Comparison of ENCODE assay signal across 11 cellular contexts in genomic region chrX:33183366-33183765, GRCh38. TPM values are rescaled to one million over a fixed set of nuclear protein-coding genes. Genes with fewer than 3 reads are reported as not detected.
DNase-seq lines count a peak whose midpoint lies in the region; ATAC-seq, FAIRE-seq and TF ChIP-seq lines count a peak whose summit lies in the region.
"Had no signal": no experiment of that assay in that cellular context is flagged by ENCODE, and none has a peak within 500 bp of the region (broad histone marks: within the 10 kb centered on the region; RNA-seq: fewer than 3 reads in every experiment).

No MANE protein-coding gene starts in this region.

- ATAC-seq in HG02938 (IDR thresholded peaks at IDR 0.05; ENCODE audit: unreplicated experiment): no peak
- ATAC-seq: activated CD8-positive, alpha-beta T cell treated with anti-CD3 and anti-CD28 coated beads for 36 hours had no signal

- H3K9me3 ChIP-seq in adrenal gland (replicated peaks in 1 of 3) (no peaks in the 10 kb centered on the region), hepatocyte (ENCODE audit: low read depth) (no peaks in the 10 kb centered on the region)

- no peaks in the 10 kb centered on the region for H3K36me3 ChIP-seq in adrenal gland (replicated peaks in 1 of 2)
- H3K36me3 ChIP-seq in hepatocyte (replicated peaks; ENCODE audit: insufficient read depth, low read depth): no peaks in the 10 kb centered on the region

- FAIRE-seq in HTR-8/SVneo (lab: Jason Lieb, UNC): peak; percentile 77
- FAIRE-seq: bronchial epithelial cell had no signal

- no peaks in the 10 kb centered on the region for H3K79me2 ChIP-seq in hepatocyte

- intact Hi-C loops in adrenal gland (cut with DNase I): no loop called here

- H3K27me3 ChIP-seq in adrenal gland: no peaks in the 10 kb centered on the region
- no peaks in the 10 kb centered on the region for H3K27me3 ChIP-seq in hepatocyte

- no peak overlapping the region for H2AFZ ChIP-seq in hepatocyte

- 10 to 22% (median 15%) methylated on average over 4 of the region's 4 CpGs for WGBS in adrenal gland, 4 donors
- WGBS in hepatocyte (ENCODE audit: low lambda C conversion rate, missing lambda C conversion rate): 41% methylated on average over 4 of the region's 4 CpGs

- H3K4me2 ChIP-seq in hepatocyte: no peak overlapping the region

- TF ChIP-seq POLR2A in adrenal gland (IDR thresholded peaks at IDR 0.05): peak in 1 of 2 donors; percentile 34

- H4K20me1 ChIP-seq in hepatocyte (ENCODE audit: insufficient read depth, poor library complexity, severe bottlenecking): no peaks in the 10 kb centered on the region

- peak overlapping the region in 4 of 5 donors; percentile 12 to 50 (median 30) for H3K27ac ChIP-seq in adrenal gland
- no peak overlapping the region for H3K27ac ChIP-seq in hepatocyte
- H3K27ac ChIP-seq: RWPE1 had no signal

- in situ Hi-C loops in KBM-7 (cut with MboI; ENCODE audit: low pct_unique_long_range_greater_than_20kb, low sequenced_read_pairs): no loop called here

- no peaks in the 10 kb centered on the region for H3K4me1 ChIP-seq in adrenal gland (replicated peaks in 1 of 2)
- peaks cover 6% of the 10 kb centered on the region for H3K4me1 ChIP-seq in hepatocyte (ENCODE audit: insufficient read depth)

- H3K9me2 ChIP-seq in hepatocyte (replicated peaks; ENCODE audit: insufficient read depth): no peaks in the 10 kb centered on the region

- TF ChIP-seq CTCF in adrenal gland (IDR thresholded peaks at IDR 0.05): no peak
- no peak for TF ChIP-seq CTCF in hepatocyte (IDR thresholded peaks at IDR 0.05; ENCODE audit: poor library complexity)

- peak overlapping the region in 1 of 4 donors; percentile 2 for H3K4me3 ChIP-seq in adrenal gland
- H3K4me3 ChIP-seq in hepatocyte: no peak overlapping the region

- DNase-seq in HTR-8/SVneo (ENCODE audit: insufficient read length, low spot score) (peak; percentile 30), adrenal gland (peak; percentile 49 to 80 (median 69)), hepatocyte (ENCODE audit: low spot score) (peak; percentile 15), smooth muscle cell of the brain vasculature (ENCODE audit: low read depth, low spot score) (peak; percentile 12), KBM-7 (no peak), OCI-M2 (lab: John Stamatoyannopoulos, UW; ENCODE audit: unreplicated experiment) (no peak)
- DNase-seq in activated CD4-positive, alpha-beta T cell treated with anti-CD3 and anti-CD28 coated beads for 4 hours: no peak
- DNase-seq: activated CD8-positive, alpha-beta T cell treated with anti-CD3 and anti-CD28 coated beads for 36 hours had no signal

RNA-seq across cellular contexts. Expression of gene DMD, which starts 28.0 kb away (rescaled TPM):
- total RNA-seq in adrenal gland (10 to 100 TPM; 17.2 to 62.1 (median 43.8) TPM), hepatocyte (27.8 and 30.7 TPM in 2 replicates)
- polyA plus RNA-seq in adrenal gland (10 to 100 TPM; 14.6 to 19.0 (median 16.1) TPM), hepatocyte (14.2 and 20.1 TPM in 2 replicates)

Comparison
In these comparisons a context has a peak if more than half of its experiments do, and no peak if none do; other contexts are left out.
1. DNase-seq: peak in HTR-8/SVneo (single experiment), adrenal gland (7 of 7), hepatocyte (single experiment) and smooth muscle cell of the brain vasculature (single experiment); none in activated CD4-positive, alpha-beta T cell treated with anti-CD3 and anti-CD28 coated beads for 4 hours (0 of 2), KBM-7 (single experiment) and OCI-M2 (single experiment).